ENCODE assay signal across 1 cellular context in the genomic region with DNA sequence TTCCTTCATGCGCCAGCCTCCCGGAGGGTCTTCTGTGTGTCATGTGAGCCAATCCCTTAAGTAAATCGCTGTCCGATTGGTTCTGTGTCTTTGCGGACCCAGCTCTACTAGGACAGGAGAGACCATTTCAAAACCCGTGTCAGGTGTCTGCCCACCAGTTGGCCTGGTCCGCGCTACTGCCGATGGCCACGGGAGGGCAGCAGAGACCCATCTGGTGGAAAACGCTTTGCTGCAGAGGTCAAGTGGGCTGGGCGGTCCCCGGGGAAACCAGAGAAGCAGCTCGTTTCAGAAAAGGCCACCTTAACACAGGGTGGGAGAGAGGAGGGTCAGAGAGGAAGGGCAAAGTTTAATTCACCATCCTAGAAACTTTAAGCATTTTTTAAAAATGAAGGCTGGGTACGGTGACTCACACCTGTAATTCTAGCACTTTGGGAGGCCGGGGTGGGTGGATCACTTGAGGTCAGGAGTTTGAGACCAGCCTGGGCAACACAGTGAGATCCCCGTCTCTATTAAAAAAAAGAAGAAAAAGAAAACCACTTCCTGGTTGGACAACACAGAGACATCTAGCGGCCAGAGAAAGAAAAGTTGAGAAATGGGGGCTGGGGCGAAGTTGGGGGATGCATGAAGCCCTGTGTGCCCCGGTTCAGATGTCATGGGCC.
TF ChIP-seq lines count a peak whose summit lies in the region.

No MANE protein-coding gene starts in this region.

TF ChIP-seq in HepG2, 621 proteins besides CTCF, POLR2A, EP300 and RAD21 (continued from another document and continues in another):
- TF ChIP-seq, protein P1, sequence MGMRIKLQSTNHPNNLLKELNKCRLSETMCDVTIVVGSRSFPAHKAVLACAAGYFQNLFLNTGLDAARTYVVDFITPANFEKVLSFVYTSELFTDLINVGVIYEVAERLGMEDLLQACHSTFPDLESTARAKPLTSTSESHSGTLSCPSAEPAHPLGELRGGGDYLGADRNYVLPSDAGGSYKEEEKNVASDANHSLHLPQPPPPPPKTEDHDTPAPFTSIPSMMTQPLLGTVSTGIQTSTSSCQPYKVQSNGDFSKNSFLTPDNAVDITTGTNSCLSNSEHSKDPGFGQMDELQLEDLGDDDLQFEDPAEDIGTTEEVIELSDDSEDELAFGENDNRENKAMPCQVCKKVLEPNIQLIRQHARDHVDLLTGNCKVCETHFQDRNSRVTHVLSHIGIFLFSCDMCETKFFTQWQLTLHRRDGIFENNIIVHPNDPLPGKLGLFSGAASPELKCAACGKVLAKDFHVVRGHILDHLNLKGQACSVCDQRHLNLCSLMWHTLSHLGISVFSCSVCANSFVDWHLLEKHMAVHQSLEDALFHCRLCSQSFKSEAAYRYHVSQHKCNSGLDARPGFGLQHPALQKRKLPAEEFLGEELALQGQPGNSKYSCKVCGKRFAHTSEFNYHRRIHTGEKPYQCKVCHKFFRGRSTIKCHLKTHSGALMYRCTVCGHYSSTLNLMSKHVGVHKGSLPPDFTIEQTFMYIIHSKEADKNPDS (CRISPR knock-in tag; IDR thresholded peaks at IDR 0.05), result no peak
- TF ChIP-seq, protein P2, sequence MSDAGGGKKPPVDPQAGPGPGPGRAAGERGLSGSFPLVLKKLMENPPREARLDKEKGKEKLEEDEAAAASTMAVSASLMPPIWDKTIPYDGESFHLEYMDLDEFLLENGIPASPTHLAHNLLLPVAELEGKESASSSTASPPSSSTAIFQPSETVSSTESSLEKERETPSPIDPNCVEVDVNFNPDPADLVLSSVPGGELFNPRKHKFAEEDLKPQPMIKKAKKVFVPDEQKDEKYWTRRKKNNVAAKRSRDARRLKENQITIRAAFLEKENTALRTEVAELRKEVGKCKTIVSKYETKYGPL (CRISPR knock-in tag; IDR thresholded peaks at IDR 0.05), result no peak
- TF ChIP-seq KDM4B (CRISPR knock-in tag; IDR thresholded peaks at IDR 0.05), result 0 out of 2 replicates have a peak, but pooled peaks have one; percentile 50
- peak; percentile 44; the same call in 1 of the 2 replicates for TF ChIP-seq GLI4 (CRISPR knock-in tag; IDR thresholded peaks at IDR 0.05; ENCODE audit: borderline replicate concordance)
- TF ChIP-seq, protein P3, sequence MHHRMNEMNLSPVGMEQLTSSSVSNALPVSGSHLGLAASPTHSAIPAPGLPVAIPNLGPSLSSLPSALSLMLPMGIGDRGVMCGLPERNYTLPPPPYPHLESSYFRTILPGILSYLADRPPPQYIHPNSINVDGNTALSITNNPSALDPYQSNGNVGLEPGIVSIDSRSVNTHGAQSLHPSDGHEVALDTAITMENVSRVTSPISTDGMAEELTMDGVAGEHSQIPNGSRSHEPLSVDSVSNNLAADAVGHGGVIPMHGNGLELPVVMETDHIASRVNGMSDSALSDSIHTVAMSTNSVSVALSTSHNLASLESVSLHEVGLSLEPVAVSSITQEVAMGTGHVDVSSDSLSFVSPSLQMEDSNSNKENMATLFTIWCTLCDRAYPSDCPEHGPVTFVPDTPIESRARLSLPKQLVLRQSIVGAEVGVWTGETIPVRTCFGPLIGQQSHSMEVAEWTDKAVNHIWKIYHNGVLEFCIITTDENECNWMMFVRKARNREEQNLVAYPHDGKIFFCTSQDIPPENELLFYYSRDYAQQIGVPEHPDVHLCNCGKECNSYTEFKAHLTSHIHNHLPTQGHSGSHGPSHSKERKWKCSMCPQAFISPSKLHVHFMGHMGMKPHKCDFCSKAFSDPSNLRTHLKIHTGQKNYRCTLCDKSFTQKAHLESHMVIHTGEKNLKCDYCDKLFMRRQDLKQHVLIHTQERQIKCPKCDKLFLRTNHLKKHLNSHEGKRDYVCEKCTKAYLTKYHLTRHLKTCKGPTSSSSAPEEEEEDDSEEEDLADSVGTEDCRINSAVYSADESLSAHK (CRISPR knock-in tag; IDR thresholded peaks at IDR 0.05; ENCODE audit: borderline replicate concordance), result no peak
- no peak for TF ChIP-seq ADNP (CRISPR knock-in tag; IDR thresholded peaks at IDR 0.05)
- no peak for TF ChIP-seq SIN3A (IDR thresholded peaks at IDR 0.05; ENCODE audit: borderline replicate concordance, low read depth, low read length)
- TF ChIP-seq ZMYM4 (CRISPR knock-in tag; IDR thresholded peaks at IDR 0.05), result peak; percentile 67
- no peak for TF ChIP-seq MLLT10 (CRISPR knock-in tag; IDR thresholded peaks at IDR 0.05)
- TF ChIP-seq TGIF2 (CRISPR knock-in tag; IDR thresholded peaks at IDR 0.05), result no peak
- TF ChIP-seq RARA (CRISPR knock-in tag; IDR thresholded peaks at IDR 0.05), result peak; percentile 57; the same call in 1 of the 2 replicates
- peak; percentile 56; the same call in 1 of the 2 replicates for TF ChIP-seq FOXJ3 (CRISPR knock-in tag; IDR thresholded peaks at IDR 0.05; ENCODE audit: borderline replicate concordance)
- peak; percentile 63; the same call in 1 of the 2 replicates for TF ChIP-seq ZNF543 (CRISPR knock-in tag; IDR thresholded peaks at IDR 0.05)
- TF ChIP-seq, protein P4, sequence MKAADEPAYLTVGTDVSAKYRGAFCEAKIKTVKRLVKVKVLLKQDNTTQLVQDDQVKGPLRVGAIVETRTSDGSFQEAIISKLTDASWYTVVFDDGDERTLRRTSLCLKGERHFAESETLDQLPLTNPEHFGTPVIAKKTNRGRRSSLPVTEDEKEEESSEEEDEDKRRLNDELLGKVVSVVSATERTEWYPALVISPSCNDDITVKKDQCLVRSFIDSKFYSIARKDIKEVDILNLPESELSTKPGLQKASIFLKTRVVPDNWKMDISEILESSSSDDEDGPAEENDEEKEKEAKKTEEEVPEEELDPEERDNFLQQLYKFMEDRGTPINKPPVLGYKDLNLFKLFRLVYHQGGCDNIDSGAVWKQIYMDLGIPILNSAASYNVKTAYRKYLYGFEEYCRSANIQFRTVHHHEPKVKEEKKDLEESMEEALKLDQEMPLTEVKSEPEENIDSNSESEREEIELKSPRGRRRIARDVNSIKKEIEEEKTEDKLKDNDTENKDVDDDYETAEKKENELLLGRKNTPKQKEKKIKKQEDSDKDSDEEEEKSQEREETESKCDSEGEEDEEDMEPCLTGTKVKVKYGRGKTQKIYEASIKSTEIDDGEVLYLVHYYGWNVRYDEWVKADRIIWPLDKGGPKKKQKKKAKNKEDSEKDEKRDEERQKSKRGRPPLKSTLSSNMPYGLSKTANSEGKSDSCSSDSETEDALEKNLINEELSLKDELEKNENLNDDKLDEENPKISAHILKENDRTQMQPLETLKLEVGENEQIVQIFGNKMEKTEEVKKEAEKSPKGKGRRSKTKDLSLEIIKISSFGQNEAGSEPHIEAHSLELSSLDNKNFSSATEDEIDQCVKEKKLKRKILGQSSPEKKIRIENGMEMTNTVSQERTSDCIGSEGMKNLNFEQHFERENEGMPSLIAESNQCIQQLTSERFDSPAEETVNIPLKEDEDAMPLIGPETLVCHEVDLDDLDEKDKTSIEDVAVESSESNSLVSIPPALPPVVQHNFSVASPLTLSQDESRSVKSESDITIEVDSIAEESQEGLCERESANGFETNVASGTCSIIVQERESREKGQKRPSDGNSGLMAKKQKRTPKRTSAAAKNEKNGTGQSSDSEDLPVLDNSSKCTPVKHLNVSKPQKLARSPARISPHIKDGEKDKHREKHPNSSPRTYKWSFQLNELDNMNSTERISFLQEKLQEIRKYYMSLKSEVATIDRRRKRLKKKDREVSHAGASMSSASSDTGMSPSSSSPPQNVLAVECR (CRISPR knock-in tag; IDR thresholded peaks at IDR 0.05; ENCODE audit: borderline replicate concordance), result peak; percentile 60; the same call in 1 of the 2 replicates
- no peak for TF ChIP-seq ZNF546 (CRISPR knock-in tag; conservative IDR thresholded peaks at IDR 0.05)
- no peak for TF ChIP-seq ZNF530 (CRISPR knock-in tag; IDR thresholded peaks at IDR 0.05; ENCODE audit: low read depth)
- 0 out of 2 replicates have a peak, but pooled peaks have one; percentile 48 for TF ChIP-seq ZFP36L1 (CRISPR knock-in tag; IDR thresholded peaks at IDR 0.05)
- peak; percentile 57; the same call in 1 of the 2 replicates for TF ChIP-seq NKX3-1 (CRISPR knock-in tag; IDR thresholded peaks at IDR 0.05)
- no peak for TF ChIP-seq KDM1A (CRISPR knock-in tag; IDR thresholded peaks at IDR 0.05)
- TF ChIP-seq ZNF816 (CRISPR knock-in tag; IDR thresholded peaks at IDR 0.05; ENCODE audit: borderline replicate concordance), result no peak
- TF ChIP-seq ZFP62 (CRISPR knock-in tag; IDR thresholded peaks at IDR 0.05), result no peak
- no peak for TF ChIP-seq MTA3 (CRISPR knock-in tag; IDR thresholded peaks at IDR 0.05)
- TF ChIP-seq, protein P5, sequence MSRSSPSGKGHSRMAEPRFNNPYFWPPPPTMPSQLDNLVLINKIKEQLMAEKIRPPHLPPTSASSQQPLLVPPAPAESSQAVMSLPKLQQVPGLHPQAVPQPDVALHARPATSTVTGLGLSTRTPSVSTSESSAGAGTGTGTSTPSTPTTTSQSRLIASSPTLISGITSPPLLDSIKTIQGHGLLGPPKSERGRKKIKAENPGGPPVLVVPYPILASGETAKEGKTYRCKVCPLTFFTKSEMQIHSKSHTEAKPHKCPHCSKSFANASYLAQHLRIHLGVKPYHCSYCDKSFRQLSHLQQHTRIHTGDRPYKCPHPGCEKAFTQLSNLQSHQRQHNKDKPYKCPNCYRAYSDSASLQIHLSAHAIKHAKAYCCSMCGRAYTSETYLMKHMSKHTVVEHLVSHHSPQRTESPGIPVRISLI (CRISPR knock-in tag; IDR thresholded peaks at IDR 0.05; ENCODE audit: borderline replicate concordance), result peak; percentile 84
- peak; percentile 69; the same call in 1 of the 2 replicates for TF ChIP-seq SSRP1 (CRISPR knock-in tag; IDR thresholded peaks at IDR 0.05)
- no peak for TF ChIP-seq SP1 (IDR thresholded peaks at IDR 0.05)
- peak; percentile 69 for TF ChIP-seq SP1 (CRISPR knock-in tag; IDR thresholded peaks at IDR 0.05)
- no peak; the same call in 1 of the 2 replicates for TF ChIP-seq NRL (CRISPR knock-in tag; IDR thresholded peaks at IDR 0.05; ENCODE audit: borderline replicate concordance)
- TF ChIP-seq ZNF772 (CRISPR knock-in tag; IDR thresholded peaks at IDR 0.05), result peak; percentile 75
- TF ChIP-seq KLF15 (CRISPR knock-in tag; IDR thresholded peaks at IDR 0.05; ENCODE audit: borderline replicate concordance), result no peak
- TF ChIP-seq, protein P6, sequence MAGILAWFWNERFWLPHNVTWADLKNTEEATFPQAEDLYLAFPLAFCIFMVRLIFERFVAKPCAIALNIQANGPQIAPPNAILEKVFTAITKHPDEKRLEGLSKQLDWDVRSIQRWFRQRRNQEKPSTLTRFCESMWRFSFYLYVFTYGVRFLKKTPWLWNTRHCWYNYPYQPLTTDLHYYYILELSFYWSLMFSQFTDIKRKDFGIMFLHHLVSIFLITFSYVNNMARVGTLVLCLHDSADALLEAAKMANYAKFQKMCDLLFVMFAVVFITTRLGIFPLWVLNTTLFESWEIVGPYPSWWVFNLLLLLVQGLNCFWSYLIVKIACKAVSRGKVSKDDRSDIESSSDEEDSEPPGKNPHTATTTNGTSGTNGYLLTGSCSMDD (CRISPR knock-in tag; IDR thresholded peaks at IDR 0.05), result no peak
- TF ChIP-seq HOXA5 (CRISPR knock-in tag; IDR thresholded peaks at IDR 0.05), result 0 out of 2 replicates have a peak, but pooled peaks have one; percentile 61
- TF ChIP-seq ZNF605 (CRISPR knock-in tag; IDR thresholded peaks at IDR 0.05), result peak; percentile 67
- peak; percentile 86; the same call in 1 of the 2 replicates for TF ChIP-seq ZBTB7B (CRISPR knock-in tag; IDR thresholded peaks at IDR 0.05)
- TF ChIP-seq, protein P7, sequence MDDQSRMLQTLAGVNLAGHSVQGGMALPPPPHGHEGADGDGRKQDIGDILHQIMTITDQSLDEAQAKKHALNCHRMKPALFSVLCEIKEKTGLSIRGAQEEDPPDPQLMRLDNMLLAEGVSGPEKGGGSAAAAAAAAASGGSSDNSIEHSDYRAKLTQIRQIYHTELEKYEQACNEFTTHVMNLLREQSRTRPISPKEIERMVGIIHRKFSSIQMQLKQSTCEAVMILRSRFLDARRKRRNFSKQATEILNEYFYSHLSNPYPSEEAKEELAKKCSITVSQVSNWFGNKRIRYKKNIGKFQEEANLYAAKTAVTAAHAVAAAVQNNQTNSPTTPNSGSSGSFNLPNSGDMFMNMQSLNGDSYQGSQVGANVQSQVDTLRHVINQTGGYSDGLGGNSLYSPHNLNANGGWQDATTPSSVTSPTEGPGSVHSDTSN (CRISPR knock-in tag; IDR thresholded peaks at IDR 0.05; ENCODE audit: borderline replicate concordance), result no peak
- TF ChIP-seq ZNF441 (CRISPR knock-in tag; IDR thresholded peaks at IDR 0.05; ENCODE audit: borderline replicate concordance), result peak; percentile 64
- TF ChIP-seq ZNF382 (CRISPR knock-in tag; IDR thresholded peaks at IDR 0.05; ENCODE audit: borderline replicate concordance), result no peak
- peak; percentile 96 for TF ChIP-seq ZMYM3 (CRISPR knock-in tag; IDR thresholded peaks at IDR 0.05)
- TF ChIP-seq, protein P8, sequence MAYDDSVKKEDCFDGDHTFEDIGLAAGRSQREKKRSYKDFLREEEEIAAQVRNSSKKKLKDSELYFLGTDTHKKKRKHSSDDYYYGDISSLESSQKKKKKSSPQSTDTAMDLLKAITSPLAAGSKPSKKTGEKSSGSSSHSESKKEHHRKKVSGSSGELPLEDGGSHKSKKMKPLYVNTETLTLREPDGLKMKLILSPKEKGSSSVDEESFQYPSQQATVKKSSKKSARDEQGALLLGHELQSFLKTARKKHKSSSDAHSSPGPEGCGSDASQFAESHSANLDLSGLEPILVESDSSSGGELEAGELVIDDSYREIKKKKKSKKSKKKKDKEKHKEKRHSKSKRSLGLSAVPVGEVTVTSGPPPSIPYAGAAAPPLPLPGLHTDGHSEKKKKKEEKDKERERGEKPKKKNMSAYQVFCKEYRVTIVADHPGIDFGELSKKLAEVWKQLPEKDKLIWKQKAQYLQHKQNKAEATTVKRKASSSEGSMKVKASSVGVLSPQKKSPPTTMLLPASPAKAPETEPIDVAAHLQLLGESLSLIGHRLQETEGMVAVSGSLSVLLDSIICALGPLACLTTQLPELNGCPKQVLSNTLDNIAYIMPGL (CRISPR knock-in tag; IDR thresholded peaks at IDR 0.05; ENCODE audit: borderline replicate concordance in 1 of 2, low read depth in 1 of 2), result peak; percentile 91 to 93
- TF ChIP-seq, protein P9, sequence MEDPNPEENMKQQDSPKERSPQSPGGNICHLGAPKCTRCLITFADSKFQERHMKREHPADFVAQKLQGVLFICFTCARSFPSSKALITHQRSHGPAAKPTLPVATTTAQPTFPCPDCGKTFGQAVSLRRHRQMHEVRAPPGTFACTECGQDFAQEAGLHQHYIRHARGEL (CRISPR knock-in tag; IDR thresholded peaks at IDR 0.05), result no peak
- TF ChIP-seq, protein P10, sequence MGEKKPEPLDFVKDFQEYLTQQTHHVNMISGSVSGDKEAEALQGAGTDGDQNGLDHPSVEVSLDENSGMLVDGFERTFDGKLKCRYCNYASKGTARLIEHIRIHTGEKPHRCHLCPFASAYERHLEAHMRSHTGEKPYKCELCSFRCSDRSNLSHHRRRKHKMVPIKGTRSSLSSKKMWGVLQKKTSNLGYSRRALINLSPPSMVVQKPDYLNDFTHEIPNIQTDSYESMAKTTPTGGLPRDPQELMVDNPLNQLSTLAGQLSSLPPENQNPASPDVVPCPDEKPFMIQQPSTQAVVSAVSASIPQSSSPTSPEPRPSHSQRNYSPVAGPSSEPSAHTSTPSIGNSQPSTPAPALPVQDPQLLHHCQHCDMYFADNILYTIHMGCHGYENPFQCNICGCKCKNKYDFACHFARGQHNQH (CRISPR knock-in tag; IDR thresholded peaks at IDR 0.05), result peak; percentile 77; the same call in 1 of the 2 replicates
- peak; percentile 77 for TF ChIP-seq RXRA (CRISPR knock-in tag; IDR thresholded peaks at IDR 0.05)
